In the genomic region with DNA sequence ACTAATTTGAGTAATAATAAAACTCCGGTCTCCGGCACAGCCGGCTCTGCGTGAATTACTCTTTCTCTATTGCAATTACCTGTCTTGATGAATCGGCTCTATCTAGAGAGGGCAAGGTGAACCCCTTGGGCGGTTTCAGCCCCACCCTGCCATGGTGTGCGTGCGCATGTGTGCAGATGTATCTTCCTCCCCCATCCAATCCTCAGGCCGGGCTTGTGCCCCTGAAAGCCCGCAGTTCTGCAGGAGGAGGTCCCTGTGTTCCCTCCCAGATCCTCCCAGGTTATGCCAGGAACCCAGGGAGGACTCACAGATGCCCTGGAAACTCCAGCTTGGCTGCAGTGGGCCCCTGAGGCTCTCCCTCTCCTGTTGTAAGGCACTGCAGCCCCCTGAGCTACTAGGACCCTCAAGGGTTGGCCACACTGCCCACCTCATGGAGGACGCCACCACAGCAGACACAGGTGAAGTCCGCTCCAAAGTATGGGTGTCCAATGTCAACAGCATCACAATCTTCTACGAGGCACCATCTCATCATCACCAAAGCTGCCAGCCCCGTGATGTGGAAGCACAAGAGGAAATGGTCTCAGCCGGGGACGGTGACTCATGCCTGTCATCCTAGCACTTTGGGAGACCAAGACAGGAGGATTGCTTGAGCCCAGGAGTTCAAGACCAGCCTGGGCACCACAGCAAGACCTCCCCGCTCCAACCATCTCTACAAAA, we compare ENCODE assay signal across 15 cellular contexts. TPM values are rescaled to one million over a fixed set of nuclear protein-coding genes. Genes with fewer than 3 reads are reported as not detected.
A peak's percentile ranks its signal among the peaks of the same experiment; 100 is the strongest.
DNase-seq lines count a peak whose midpoint lies in the region; ATAC-seq, FAIRE-seq and TF ChIP-seq lines count a peak whose summit lies in the region.
"Had no signal": no experiment of that assay in that cellular context is flagged by ENCODE, and none has a peak within 500 bp of the region (broad histone marks: within the 10 kb centered on the region; RNA-seq: fewer than 3 reads in every experiment).

No MANE protein-coding gene starts in this region.

- FAIRE-seq in small intestine (lab: Jason Lieb, UNC) = no peak
- FAIRE-seq: TTC549 had no signal

- 27 to 65% (median 44%) methylated on average over 17 of the region's 17 CpGs for WGBS in small intestine, 3 donors

- H3K9me3 Mint-ChIP-seq in dendritic cell treated with granulocyte-macrophage colony-stimulating factor and Interleukin-4, amounts not matched to agents 40 ng/mL and 50 ng/mL, for 4 days = peaks cover 8% of the 10 kb centered on the region
- no peaks in the 10 kb centered on the region for H3K9me3 Mint-ChIP-seq in type B pancreatic cell
- peaks cover 4% of the 10 kb centered on the region for H3K9me3 Mint-ChIP-seq in activated CD4-positive, alpha-beta memory T cell treated with anti-CD3 and anti-CD28 coated beads for 36 hours

- no peaks in the 10 kb centered on the region for H3K9me3 ChIP-seq in small intestine (ENCODE audit: control insufficient read depth, low read depth)

- H3K4me3 ChIP-seq in small intestine (ENCODE audit: low read depth in 1 of 2, low read length in 2 of 2) = no peak overlapping the region
- H3K4me3 ChIP-seq: gastroesophageal sphincter, tibial artery had no signal

- no peak overlapping the region for H3K27ac ChIP-seq in small intestine (ENCODE audit: low read depth in 1 of 2, low read length in 1 of 2)
- H3K27ac ChIP-seq: gastroesophageal sphincter, tibial artery had no signal

- no peak overlapping the region for H3K4me3 Mint-ChIP-seq in dendritic cell treated with granulocyte-macrophage colony-stimulating factor and Interleukin-4, amounts not matched to agents 40 ng/mL and 50 ng/mL, for 4 days
- H3K4me3 Mint-ChIP-seq in type B pancreatic cell = peak overlapping the region; percentile 66
- H3K4me3 Mint-ChIP-seq in activated CD4-positive, alpha-beta memory T cell treated with anti-CD3 and anti-CD28 coated beads for 36 hours = no peak overlapping the region

- POLR2A ChIA-PET in activated CD4-positive, alpha-beta memory T cell treated with anti-CD3 and anti-CD28 coated beads for 36 hours (lab: Charles Lee) = no interaction called here

- DNase-seq in NOMO-1 treated with DMSO at 0.1 percent for 48 hours (lab: John Stamatoyannopoulos, UW; ENCODE audit: unreplicated experiment) (peak; percentile 22), NOMO-1 treated with dmso at 0.1 percent for 144 hours (lab: John Stamatoyannopoulos, UW; ENCODE audit: unreplicated experiment) (no peak), NCI-H2227 (lab: John Stamatoyannopoulos, UW; ENCODE audit: unreplicated experiment) (peak; percentile 72), type B pancreatic cell (ENCODE audit: extremely low spot score, unreplicated experiment) (no peak), small intestine (no peak)
- DNase-seq in activated CD4-positive, alpha-beta memory T cell treated with anti-CD3 and anti-CD28 coated beads for 36 hours = no peak
- DNase-seq: DMS79 treated with DMSO at 0.1 percent for 48 hours; left ventricle myocardium superior; stimulated activated CD4-positive, alpha-beta T cell treated with anti-CD3 and anti-CD28 coated beads, Interleukin-12 subunit alpha, Interleukin-12 subunit beta, amount 100 ng/mL, for 4 hours; tibial artery had no signal

- peaks cover 5% of the 10 kb centered on the region for H3K27me3 Mint-ChIP-seq in dendritic cell treated with granulocyte-macrophage colony-stimulating factor and Interleukin-4, amounts not matched to agents 40 ng/mL and 50 ng/mL, for 4 days
- H3K27me3 Mint-ChIP-seq in type B pancreatic cell = peaks cover 5% of the 10 kb centered on the region
- H3K27me3 Mint-ChIP-seq in activated CD4-positive, alpha-beta memory T cell treated with anti-CD3 and anti-CD28 coated beads for 36 hours = no peaks in the 10 kb centered on the region

- no peaks in the 10 kb centered on the region for H3K36me3 Mint-ChIP-seq in dendritic cell treated with granulocyte-macrophage colony-stimulating factor and Interleukin-4, amounts not matched to agents 40 ng/mL and 50 ng/mL, for 4 days (ENCODE audit: low read depth)
- no peaks in the 10 kb centered on the region for H3K36me3 Mint-ChIP-seq in type B pancreatic cell
- no peaks in the 10 kb centered on the region for H3K36me3 Mint-ChIP-seq in activated CD4-positive, alpha-beta memory T cell treated with anti-CD3 and anti-CD28 coated beads for 36 hours

- intact Hi-C loops in dendritic cell treated with granulocyte-macrophage colony-stimulating factor and Interleukin-4, amounts not matched to agents 40 ng/mL and 50 ng/mL, for 4 days (cut with micrococcal nuclease) = no loop called here
- intact Hi-C loops in activated CD4-positive, alpha-beta memory T cell treated with anti-CD3 and anti-CD28 coated beads for 36 hours (cut with micrococcal nuclease) = no loop called here

- ATAC-seq in HG02610 (IDR thresholded peaks at IDR 0.05; ENCODE audit: unreplicated experiment) = no peak
- ATAC-seq: gastroesophageal sphincter, left ventricle myocardium superior had no signal

- H3K27ac Mint-ChIP-seq in dendritic cell treated with granulocyte-macrophage colony-stimulating factor and Interleukin-4, amounts not matched to agents 40 ng/mL and 50 ng/mL, for 4 days = peak overlapping the region; percentile 19
- H3K27ac Mint-ChIP-seq in type B pancreatic cell = peak overlapping the region; percentile 29
- no peak overlapping the region for H3K27ac Mint-ChIP-seq in activated CD4-positive, alpha-beta memory T cell treated with anti-CD3 and anti-CD28 coated beads for 36 hours

- H3K36me3 ChIP-seq in small intestine (ENCODE audit: control insufficient read depth in 2 of 2, insufficient read depth in 2 of 2, low read length in 2 of 2) = no peaks in the 10 kb centered on the region
- H3K36me3 ChIP-seq: gastroesophageal sphincter, tibial artery had no signal

- CTCF ChIA-PET in activated CD4-positive, alpha-beta memory T cell treated with anti-CD3 and anti-CD28 coated beads for 36 hours (lab: Charles Lee) = no interaction called here

- H3K4me1 ChIP-seq in small intestine (ENCODE audit: control insufficient read depth in 2 of 2, insufficient read depth in 1 of 2, low read depth in 1 of 2, low read length in 1 of 2) = no peaks in the 10 kb centered on the region

- H3K4me1 Mint-ChIP-seq in dendritic cell treated with granulocyte-macrophage colony-stimulating factor and Interleukin-4, amounts not matched to agents 40 ng/mL and 50 ng/mL, for 4 days (ENCODE audit: low read depth) = peaks cover 15% of the 10 kb centered on the region
- peaks cover 19% of the 10 kb centered on the region for H3K4me1 Mint-ChIP-seq in type B pancreatic cell (ENCODE audit: unreplicated experiment)
- H3K4me1 Mint-ChIP-seq in activated CD4-positive, alpha-beta memory T cell treated with anti-CD3 and anti-CD28 coated beads for 36 hours (ENCODE audit: low read depth) = no peaks in the 10 kb centered on the region

- TF ChIP-seq CTCF in type B pancreatic cell (conservative IDR thresholded peaks at IDR 0.05) = no peak

- H3K27me3 ChIP-seq in small intestine (ENCODE audit: control insufficient read depth in 2 of 2, insufficient read depth in 2 of 2, low read length in 2 of 2) = no peaks in the 10 kb centered on the region
- H3K27me3 ChIP-seq: gastroesophageal sphincter, tibial artery had no signal

RNA-seq across cellular contexts. Expression of gene MYL10, which starts 48.5 kb away (rescaled TPM):
- total RNA-seq in type B pancreatic cell (ENCODE audit: low replicate concordance) = not detected in 2 replicates
- total RNA-seq in activated CD4-positive, alpha-beta memory T cell treated with anti-CD3 and anti-CD28 coated beads for 36 hours = not detected
- polyA plus RNA-seq in small intestine = not detected
- total RNA-seq: dermis microvascular lymphatic vessel endothelial cell, gastroesophageal sphincter, left ventricle myocardium superior had no signal

Comparison
In these comparisons a context has a peak if more than half of its experiments do, and no peak if none do; other contexts are left out.
1. DNase-seq: peak in NOMO-1 treated with DMSO at 0.1 percent for 48 hours (single experiment) and NCI-H2227 (single experiment); none in NOMO-1 treated with dmso at 0.1 percent for 144 hours (single experiment), type B pancreatic cell (single experiment), activated CD4-positive, alpha-beta memory T cell treated with anti-CD3 and anti-CD28 coated beads for 36 hours (single experiment) and small intestine (single experiment).